ENCODE assay signal across 8 cellular contexts in the genomic region with DNA sequence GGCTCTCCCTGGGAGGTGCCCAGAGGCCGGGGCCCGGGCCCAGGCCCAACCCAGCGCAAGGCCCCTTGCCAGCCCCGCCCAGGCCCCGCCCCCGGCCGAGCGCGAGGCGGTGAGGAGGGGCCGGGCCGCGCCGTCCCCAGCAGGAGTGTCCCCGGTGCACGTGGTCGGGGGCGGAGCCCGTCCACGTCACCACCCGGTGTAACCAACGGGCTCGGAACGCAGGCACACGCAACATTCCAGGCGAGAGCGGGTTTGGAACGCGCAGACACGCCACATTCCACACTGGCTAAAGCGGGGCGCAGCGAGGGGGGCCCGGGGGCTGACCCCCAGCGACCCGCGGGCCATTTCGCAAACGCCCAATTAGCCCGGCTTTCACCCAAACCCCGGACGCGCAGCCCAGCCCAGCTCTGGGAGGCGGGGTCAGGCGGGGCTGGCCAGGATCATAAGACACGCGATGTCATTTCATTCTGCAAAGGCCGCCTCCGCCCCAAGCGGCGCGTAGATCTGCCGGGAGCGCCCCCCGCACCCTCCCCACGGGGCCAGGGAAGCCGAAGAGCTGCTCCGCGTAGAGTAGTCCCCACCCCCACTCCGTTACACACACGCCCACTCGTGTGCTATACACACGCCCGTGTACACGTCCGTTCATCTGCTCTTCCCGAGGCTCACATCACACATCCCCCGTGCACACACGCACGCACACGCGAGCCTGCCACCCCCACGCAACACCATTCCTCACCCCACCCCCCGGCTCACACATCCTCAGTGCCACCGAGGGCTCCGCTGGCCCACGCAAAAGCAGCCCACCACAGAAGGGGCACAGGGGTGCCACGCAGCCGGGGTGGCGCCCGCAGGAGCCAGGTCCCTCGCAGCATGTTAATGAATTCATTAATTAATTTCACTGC.
DNase-seq lines count a peak whose midpoint lies in the region; ATAC-seq and TF ChIP-seq lines count a peak whose summit lies in the region.

No MANE protein-coding gene starts in this region.

- peak; percentile 67 for TF ChIP-seq POLR2A in GM15510 (IDR thresholded peaks at IDR 0.05; ENCODE audit: borderline replicate concordance, extremely low read depth, insufficient read length)

- ATAC-seq in HG02798 (IDR thresholded peaks at IDR 0.05; ENCODE audit: poor library complexity, unreplicated experiment) = peak; percentile 49

- DNase-seq in NCI-H146 (lab: John Stamatoyannopoulos, UW) (peak; percentile 96), T1000 (lab: John Stamatoyannopoulos, UW) (peak; percentile 92), astrocyte of the hippocampus (ENCODE audit: low read depth, low spot score) (peak; percentile 99), hippocampal formation (lab: John Stamatoyannopoulos, UW) (peak; percentile 92 to 94), retina (peak; percentile 96), OCI-M2 (lab: John Stamatoyannopoulos, UW; ENCODE audit: unreplicated experiment) (no peak)
